27 cellular contexts compared by ENCODE assay signal in the genomic region with DNA sequence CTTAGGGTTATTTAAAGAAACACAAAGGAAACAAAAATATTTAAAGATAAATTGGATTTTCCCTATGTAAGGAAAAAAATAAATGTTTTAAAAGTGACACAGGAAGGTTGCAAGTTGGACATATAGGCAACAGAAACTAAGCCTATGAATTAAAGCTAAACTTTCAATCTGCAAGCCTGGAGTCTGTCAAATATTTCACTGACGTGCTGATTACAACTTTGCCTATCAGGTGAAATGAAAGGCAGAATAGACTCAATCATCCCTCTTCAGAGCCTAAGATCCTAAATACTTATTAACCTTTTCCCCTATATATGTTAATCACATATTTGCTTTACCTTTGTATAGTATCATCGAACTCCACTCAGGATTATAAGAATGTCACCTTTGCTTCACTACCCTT.
"Had no signal": no experiment of that assay in that cellular context is flagged by ENCODE, and none has a peak within 500 bp of the region (broad histone marks: within the 10 kb centered on the region; RNA-seq: fewer than 3 reads in every experiment).

No MANE protein-coding gene starts in this region.

- H3K4me1 ChIP-seq: colonic mucosa, esophagus muscularis mucosa, esophagus squamous epithelium, gastrocnemius medialis, gastroesophageal sphincter, heart left ventricle, heart right ventricle had no signal

- H3K9me3 ChIP-seq: colonic mucosa, esophagus muscularis mucosa, esophagus squamous epithelium, gastrocnemius medialis, gastroesophageal sphincter, heart left ventricle, heart right ventricle had no signal

- H3K36me3 ChIP-seq: colonic mucosa, esophagus muscularis mucosa, esophagus squamous epithelium, gastrocnemius medialis, gastroesophageal sphincter, heart left ventricle, heart right ventricle had no signal

- H3K27ac ChIP-seq: colonic mucosa, coronary artery, dorsolateral prefrontal cortex, epithelial cell of prostate, esophagus muscularis mucosa, esophagus squamous epithelium, foreskin keratinocyte, gastrocnemius medialis, gastroesophageal sphincter, heart left ventricle, heart right ventricle had no signal

- H3K27me3 ChIP-seq: colonic mucosa, dorsolateral prefrontal cortex, esophagus muscularis mucosa, esophagus squamous epithelium, foreskin keratinocyte, gastrocnemius medialis, gastroesophageal sphincter, heart left ventricle, heart right ventricle had no signal

- DNase-seq: colonic mucosa; cortex of kidney; dermis blood vessel endothelial cell; dorsolateral prefrontal cortex; effector CD4-positive, alpha-beta T cell; effector CD8-positive, alpha-beta T cell; effector memory CD4-positive, alpha-beta T cell; effector memory CD8-positive, alpha-beta T cell; endodermal cell; erythroblast; esophagus squamous epithelium; foreskin fibroblast; foreskin keratinocyte; foreskin melanocyte; gastrocnemius medialis; glutamatergic neuron; head of caudate nucleus; heart left ventricle; heart right ventricle had no signal

- FAIRE-seq: colon, endometrium, endothelial cell of umbilical vein, frontal cortex had no signal

- H3K4me3 ChIP-seq: colonic mucosa, coronary artery, dorsolateral prefrontal cortex, esophagus muscularis mucosa, esophagus squamous epithelium, gastrocnemius medialis, gastroesophageal sphincter, heart left ventricle, heart right ventricle had no signal
